Comparison of ENCODE assay signal across 19 cellular contexts in genomic region chr6:16127471-16127870, GRCh38. TPM values are rescaled to one million over a fixed set of nuclear protein-coding genes. Genes with fewer than 3 reads are reported as not detected.
A peak's percentile ranks its signal among the peaks of the same experiment; 100 is the strongest.
DNase-seq lines count a peak whose midpoint lies in the region; ATAC-seq lines count a peak whose summit lies in the region.
"Had no signal": no experiment of that assay in that cellular context is flagged by ENCODE, and none has a peak within 500 bp of the region (broad histone marks: within the 10 kb centered on the region; RNA-seq: fewer than 3 reads in every experiment).

No MANE protein-coding gene starts in this region.

- no peaks in the 10 kb centered on the region for H3K9me3 ChIP-seq in CD8-positive, alpha-beta memory T cell (ENCODE audit: low read length)
- H3K9me3 ChIP-seq: BLaER1 treated with 17β-estradiol and CSF1 and Interleukin-3, amounts not matched to agents 10 nM and 100 nM; esophagus muscularis mucosa; left ventricle myocardium inferior; transverse colon had no signal

- H3K4me1 Mint-ChIP-seq in T-helper 2 cell treated with Interferon-gamma antibody and Interleukin-4, amounts not matched to agents 5 μg/mL and 100 μg/mL, for 36 hours (ENCODE audit: low read depth) = peaks cover 20% of the 10 kb centered on the region
- H3K4me1 Mint-ChIP-seq in CD8-positive, alpha-beta memory T cell = peaks cover 19 to 34% (median 23%) of the 10 kb centered on the region in 3 donors
- peaks cover 17% of the 10 kb centered on the region for H3K4me1 Mint-ChIP-seq in activated naive CD8-positive, alpha-beta T cell treated with anti-CD3 and anti-CD28 coated beads for 36 hours
- H3K4me1 Mint-ChIP-seq in natural killer cell treated with Interleukin-12 subunit alpha and Interleukin-12 subunit beta and Interleukin-15 and Interleukin-18, amount 100 ng/mL, for 72 hours (ENCODE audit: low read depth in 2 of 2) = peaks cover 24 to 27% of the 10 kb centered on the region in 2 donors

- no peaks in the 10 kb centered on the region for H3K36me3 ChIP-seq in CD8-positive, alpha-beta memory T cell (ENCODE audit: insufficient read depth, low read length)
- H3K36me3 ChIP-seq: cardiac muscle cell, esophagus muscularis mucosa, left ventricle myocardium inferior, transverse colon had no signal

- H3K27ac ChIP-seq in CD8-positive, alpha-beta memory T cell (ENCODE audit: low read depth, low read length) = no peak overlapping the region
- H3K27ac ChIP-seq: cardiac muscle cell, esophagus muscularis mucosa, left ventricle myocardium inferior, SK-N-MC had no signal

- peaks cover 14% of the 10 kb centered on the region for H3K27me3 Mint-ChIP-seq in T-helper 2 cell treated with Interferon-gamma antibody and Interleukin-4, amounts not matched to agents 5 μg/mL and 100 μg/mL, for 36 hours (ENCODE audit: low read depth)
- peaks cover 0 to 10% of the 10 kb centered on the region in 2 donors for H3K27me3 Mint-ChIP-seq in CD8-positive, alpha-beta memory T cell
- peaks cover 15% of the 10 kb centered on the region for H3K27me3 Mint-ChIP-seq in activated naive CD8-positive, alpha-beta T cell treated with anti-CD3 and anti-CD28 coated beads for 36 hours
- peaks cover 0 to under 1% of the 10 kb centered on the region in 2 donors for H3K27me3 Mint-ChIP-seq in natural killer cell treated with Interleukin-12 subunit alpha and Interleukin-12 subunit beta and Interleukin-15 and Interleukin-18, amount 100 ng/mL, for 72 hours

- no peak overlapping the region for H3K4me3 ChIP-seq in CD8-positive, alpha-beta memory T cell (ENCODE audit: low read length)
- H3K4me3 ChIP-seq: cardiac muscle cell, SK-N-MC, smooth muscle cell, transverse colon had no signal

- H3K36me3 Mint-ChIP-seq in T-helper 2 cell treated with Interferon-gamma antibody and Interleukin-4, amounts not matched to agents 5 μg/mL and 100 μg/mL, for 36 hours (ENCODE audit: low read depth) = peaks cover 21% of the 10 kb centered on the region
- H3K36me3 Mint-ChIP-seq in CD8-positive, alpha-beta memory T cell = peaks cover 0 to 20% (median 2%) of the 10 kb centered on the region in 3 donors
- H3K36me3 Mint-ChIP-seq in activated naive CD8-positive, alpha-beta T cell treated with anti-CD3 and anti-CD28 coated beads for 36 hours = peaks cover 6% of the 10 kb centered on the region
- H3K36me3 Mint-ChIP-seq in natural killer cell treated with Interleukin-12 subunit alpha and Interleukin-12 subunit beta and Interleukin-15 and Interleukin-18, amount 100 ng/mL, for 72 hours = no peaks in the 10 kb centered on the region

- peaks cover 15% of the 10 kb centered on the region for H3K4me1 ChIP-seq in CD8-positive, alpha-beta memory T cell (ENCODE audit: insufficient read depth, low read length)

- DNase-seq in T-helper 2 cell treated with Interferon-gamma antibody and Interleukin-4, amounts not matched to agents 5 μg/mL and 100 μg/mL, for 36 hours (ENCODE audit: low spot score) = no peak
- DNase-seq in T-helper 2 cell (no peak), DMS79 (lab: John Stamatoyannopoulos, UW) (no peak), NOMO-1 treated with dmso at 0.1 percent for 144 hours (lab: John Stamatoyannopoulos, UW; ENCODE audit: unreplicated experiment) (no peak)
- DNase-seq in CD8-positive, alpha-beta memory T cell = no peak
- no peak for DNase-seq in activated naive CD8-positive, alpha-beta T cell treated with anti-CD3 and anti-CD28 coated beads for 36 hours
- DNase-seq in natural killer cell treated with Interleukin-12 subunit alpha and Interleukin-12 subunit beta and Interleukin-15 and Interleukin-18, amount 100 ng/mL, for 72 hours (ENCODE audit: low spot score) = no peak
- DNase-seq: 8988T, DND-41, left ventricle myocardium inferior, NCI-H1436, NCI-H774, transverse colon had no signal

- no peak for ATAC-seq in natural killer cell treated with Interleukin-12 subunit alpha and Interleukin-12 subunit beta and Interleukin-15 and Interleukin-18, amount 100 ng/mL, for 72 hours
- no peak for ATAC-seq in GM19351 (IDR thresholded peaks at IDR 0.05; ENCODE audit: unreplicated experiment)

- H3K27ac Mint-ChIP-seq in T-helper 2 cell treated with Interferon-gamma antibody and Interleukin-4, amounts not matched to agents 5 μg/mL and 100 μg/mL, for 36 hours = no peak overlapping the region
- H3K27ac Mint-ChIP-seq in CD8-positive, alpha-beta memory T cell = peak overlapping the region in 4 of 8 donors; percentile 13 to 97 (median 67)
- peak overlapping the region; percentile 70 for H3K27ac Mint-ChIP-seq in activated naive CD8-positive, alpha-beta T cell treated with anti-CD3 and anti-CD28 coated beads for 36 hours
- H3K27ac Mint-ChIP-seq in natural killer cell treated with Interleukin-12 subunit alpha and Interleukin-12 subunit beta and Interleukin-15 and Interleukin-18, amount 100 ng/mL, for 72 hours = peak overlapping the region; percentile 24 to 31

- POLR2A ChIA-PET in CD8-positive, alpha-beta memory T cell (lab: Charles Lee) = no interaction called here

- H3K4me3 Mint-ChIP-seq in T-helper 2 cell treated with Interferon-gamma antibody and Interleukin-4, amounts not matched to agents 5 μg/mL and 100 μg/mL, for 36 hours = peak overlapping the region; percentile 53
- peak overlapping the region in 6 of 7 donors; percentile 48 to 89 (median 70) for H3K4me3 Mint-ChIP-seq in CD8-positive, alpha-beta memory T cell
- peak overlapping the region; percentile 63 for H3K4me3 Mint-ChIP-seq in activated naive CD8-positive, alpha-beta T cell treated with anti-CD3 and anti-CD28 coated beads for 36 hours
- peak overlapping the region; percentile 60 for H3K4me3 Mint-ChIP-seq in natural killer cell treated with Interleukin-12 subunit alpha and Interleukin-12 subunit beta and Interleukin-15 and Interleukin-18, amount 100 ng/mL, for 72 hours

- CTCF ChIA-PET in CD8-positive, alpha-beta memory T cell (lab: Charles Lee) = interaction anchor here (1.9 kb wide), 1 partner anchor 10 kb away, joined by 14 read pairs; no protein-coding TSS in a partner anchor

- H3K27me3 ChIP-seq in CD8-positive, alpha-beta memory T cell (ENCODE audit: insufficient read depth, low read length, poor library complexity, severe bottlenecking) = no peaks in the 10 kb centered on the region
- H3K27me3 ChIP-seq: BLaER1 treated with 17β-estradiol and CSF1 and Interleukin-3, amounts not matched to agents 10 nM and 100 nM; cardiac muscle cell; transverse colon had no signal

- no peaks in the 10 kb centered on the region for H3K9me3 Mint-ChIP-seq in T-helper 2 cell treated with Interferon-gamma antibody and Interleukin-4, amounts not matched to agents 5 μg/mL and 100 μg/mL, for 36 hours
- no peaks in the 10 kb centered on the region for H3K9me3 Mint-ChIP-seq in CD8-positive, alpha-beta memory T cell
- H3K9me3 Mint-ChIP-seq in activated naive CD8-positive, alpha-beta T cell treated with anti-CD3 and anti-CD28 coated beads for 36 hours = no peaks in the 10 kb centered on the region
- no peaks in the 10 kb centered on the region for H3K9me3 Mint-ChIP-seq in natural killer cell treated with Interleukin-12 subunit alpha and Interleukin-12 subunit beta and Interleukin-15 and Interleukin-18, amount 100 ng/mL, for 72 hours

RNA-seq across cellular contexts. Expression of gene MYLIP, which starts 1.4 kb away (rescaled TPM):
- total RNA-seq in CD8-positive, alpha-beta memory T cell = 1 to 10 TPM; 7.7 to 9.0 TPM
- 78.0 TPM for polyA plus RNA-seq in CD8-positive, alpha-beta memory T cell
- 1 to 10 TPM; 8.4 to 10.0 TPM for total RNA-seq in activated naive CD8-positive, alpha-beta T cell treated with anti-CD3 and anti-CD28 coated beads for 36 hours
- total RNA-seq in natural killer cell treated with Interleukin-12 subunit alpha and Interleukin-12 subunit beta and Interleukin-15 and Interleukin-18, amount 100 ng/mL, for 72 hours = 10 to 100 TPM; 12.2 to 18.1 TPM
